Comparison of ENCODE assay signal across 8 cellular contexts in genomic region chr7:2314209-2314955, GRCh38. TPM values are rescaled to one million over a fixed set of nuclear protein-coding genes. Genes with fewer than 3 reads are reported as not detected.
DNase-seq lines count a peak whose midpoint lies in the region; ATAC-seq, FAIRE-seq and TF ChIP-seq lines count a peak whose summit lies in the region.

Gene SNX8 (minus strand): TSS chr7:2314441. CDS start chr7:2314421, 20 bp downstream.

- intact Hi-C loops in kidney (cut with DNase I) = no loop called here

- H3K36me3 ChIP-seq in kidney (ENCODE audit: control insufficient read depth in 1 of 2, insufficient read depth in 2 of 2, low read length in 2 of 2) = no peaks in the 10 kb centered on the region

- ATAC-seq in GM19035 (IDR thresholded peaks at IDR 0.05; ENCODE audit: unreplicated experiment) (peak; percentile 77), HG03280 (IDR thresholded peaks at IDR 0.05; ENCODE audit: unreplicated experiment) (peak; percentile 86)

- peaks cover 0 to 6% of the 10 kb centered on the region in 2 donors for H3K4me1 ChIP-seq in kidney (ENCODE audit: control insufficient read depth in 1 of 2, insufficient read depth in 1 of 2, low read depth in 1 of 2, low read length in 2 of 2)

- DNase-seq in AG09319 (ENCODE audit: extremely low read depth, low read depth) (peak; percentile 55), NCI-H345 (lab: John Stamatoyannopoulos, UW) (peak; percentile 96), cerebellar nuclear complex (lab: John Stamatoyannopoulos, UW) (peak; percentile 30 to 66), kidney (peak; percentile 97)
- DNase-seq in activated CD4-positive, CD25-positive, alpha-beta regulatory T cell treated with anti-CD3 and anti-CD28 coated beads, Interleukin-2, amount 50 U/mL, for 72 hours = peak; percentile 96
- DNase-seq in stimulated activated CD4-positive, alpha-beta T cell treated with anti-CD3 and anti-CD28 coated beads, Interleukin-15, amount 100 ng/mL, for 1 hour (ENCODE audit: low read depth in 1 of 2, low spot score in 1 of 2) = peak; percentile 94

- peak within 1 kb of the TSS; percentile 47 to 57 for H3K27ac ChIP-seq in kidney (ENCODE audit: low read depth in 2 of 2, low read length in 2 of 2)

- H3K4me3 ChIP-seq in kidney (ENCODE audit: low read length in 2 of 2) = peak within 1 kb of the TSS; percentile 79 to 87

- no peak for FAIRE-seq in kidney (lab: Jason Lieb, UNC)

- peak within 1 kb of the TSS; percentile 60 to 75 for H3K9ac ChIP-seq in kidney (ENCODE audit: low read length in 2 of 2)

- H3K9me3 ChIP-seq in kidney (ENCODE audit: control insufficient read depth in 1 of 2, low read length in 2 of 2) = no peaks in the 10 kb centered on the region

- no peak for TF ChIP-seq CTCF in AG09319 (IDR thresholded peaks at IDR 0.05; ENCODE audit: low read depth, low read length)
- no peak for TF ChIP-seq CTCF in kidney (IDR thresholded peaks at IDR 0.05; ENCODE audit: borderline replicate concordance, extremely low read depth, insufficient read depth)

RNA-seq across cellular contexts. Expression of gene SNX8, which starts in this region (rescaled TPM):
- total RNA-seq in kidney = 38.6 TPM
- 28.7 TPM for polyA plus RNA-seq in kidney (ENCODE audit: insufficient read depth, low read depth, low replicate concordance)

Comparison
In these comparisons a context has a peak if more than half of its experiments do, and no peak if none do; other contexts are left out.
1. Peak in every context shown above with its lines: DNase-seq, ATAC-seq, H3K4me3 ChIP-seq and H3K27ac ChIP-seq.